31 cellular contexts compared by ENCODE assay signal in the genomic region with DNA sequence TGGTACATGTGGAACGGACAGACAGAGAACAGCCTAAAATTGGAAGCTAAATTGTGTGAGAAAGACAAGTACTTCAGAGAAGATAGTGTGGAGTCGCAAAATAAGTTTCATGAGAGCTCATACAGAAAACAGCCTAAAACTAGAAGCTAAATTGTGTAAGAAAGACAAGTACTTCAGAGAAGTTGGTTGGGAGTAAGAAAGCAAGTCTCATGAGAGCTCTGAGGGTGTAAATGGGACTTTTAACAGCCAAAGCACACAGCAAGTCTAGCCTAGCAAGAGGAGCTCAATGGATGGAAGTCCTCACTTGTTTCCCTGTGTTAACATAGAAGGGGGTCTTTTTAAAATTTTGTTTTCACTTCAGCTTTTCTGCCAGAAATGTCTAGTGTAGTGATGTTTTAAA.
"Had no signal": no experiment of that assay in that cellular context is flagged by ENCODE, and none has a peak within 500 bp of the region (broad histone marks: within the 10 kb centered on the region; RNA-seq: fewer than 3 reads in every experiment).

No MANE protein-coding gene starts in this region.

- H3K9me3 ChIP-seq: esophagus muscularis mucosa, gastroesophageal sphincter, heart right ventricle had no signal

- H3K27me3 Mint-ChIP-seq: activated CD4-positive, alpha-beta memory T cell treated with anti-CD3 and anti-CD28 coated beads for 36 hours; activated CD4-positive, alpha-beta T cell treated with anti-CD3 and anti-CD28 coated beads, Interleukin-2, amount 10 ng/mL, durations not matched to agents 24 days and 14 days; activated CD8-positive, alpha-beta memory T cell treated with anti-CD3 and anti-CD28 coated beads, Interleukin-2, amount 10 ng/mL, durations not matched to agents 7 days and 5 days; activated naive CD8-positive, alpha-beta T cell treated with anti-CD3 and anti-CD28 coated beads for 36 hours; activated naive CD8-positive, alpha-beta T cell treated with anti-CD3 and anti-CD28 coated beads, Interleukin-2, amount 50 U/mL, for 24 hours had no signal

- ATAC-seq: activated CD4-positive, alpha-beta T cell treated with anti-CD3 and anti-CD28 coated beads for 36 hours; activated CD8-positive, alpha-beta memory T cell treated with anti-CD3 and anti-CD28 coated beads, Interleukin-2, amount 10 ng/mL, durations not matched to agents 7 days and 5 days; activated CD8-positive, alpha-beta T cell treated with anti-CD3 and anti-CD28 coated beads, Interleukin-2, amount 10 ng/mL, durations not matched to agents 7 days and 5 days; activated naive CD8-positive, alpha-beta T cell treated with anti-CD3 and anti-CD28 coated beads, Interleukin-2, amount 50 U/mL, for 24 hours; effector memory CD8-positive, alpha-beta T cell; foreskin keratinocyte; gastroesophageal sphincter; heart right ventricle had no signal

- H3K27ac Mint-ChIP-seq: activated CD4-positive, alpha-beta memory T cell treated with anti-CD3 and anti-CD28 coated beads for 36 hours; activated CD4-positive, alpha-beta T cell treated with anti-CD3 and anti-CD28 coated beads for 36 hours; activated CD4-positive, alpha-beta T cell treated with anti-CD3 and anti-CD28 coated beads, Interleukin-2, amount 10 ng/mL, durations not matched to agents 24 days and 14 days; activated CD8-positive, alpha-beta memory T cell treated with anti-CD3 and anti-CD28 coated beads, Interleukin-2, amount 10 ng/mL, durations not matched to agents 7 days and 5 days; activated CD8-positive, alpha-beta T cell treated with anti-CD3 and anti-CD28 coated beads, Interleukin-2, amount 10 ng/mL, durations not matched to agents 7 days and 5 days; activated naive CD4-positive, alpha-beta T cell treated with anti-CD3 and anti-CD28 coated beads for 36 hours; activated naive CD4-positive, alpha-beta T cell treated with anti-CD3 and anti-CD28 coated beads, Interleukin-2, amount 50 U/mL, for 24 hours; activated naive CD8-positive, alpha-beta T cell treated with anti-CD3 and anti-CD28 coated beads for 36 hours; activated naive CD8-positive, alpha-beta T cell treated with anti-CD3 and anti-CD28 coated beads, Interleukin-2, amount 50 U/mL, for 24 hours; activated T-helper 1 cell treated with anti-CD3 and anti-CD28 coated beads, Interleukin-12 subunit alpha, Interleukin-12 subunit beta, Interleukin-2, Interleukin-4 antibody, amounts not matched to agents 30 ng/mL and 10 ng/mL and 1 ng/mL, durations not matched to agents 14 hours and 24 hours and 36 hours; activated T-helper 2 cell treated with anti-CD3 and anti-CD28 coated beads, Interferon-gamma antibody, Interleukin-2, Interleukin-4, amounts not matched to agents 10 μg/mL and 5 μg/mL and 100 μg/mL, durations not matched to agents 14 hours and 24 hours and 36 hours; effector memory CD8-positive, alpha-beta T cell had no signal

- H3K4me1 Mint-ChIP-seq: activated CD4-positive, alpha-beta T cell treated with anti-CD3 and anti-CD28 coated beads for 36 hours; activated CD4-positive, alpha-beta T cell treated with anti-CD3 and anti-CD28 coated beads, Interleukin-2, amount 10 ng/mL, durations not matched to agents 24 days and 14 days; activated CD8-positive, alpha-beta memory T cell treated with anti-CD3 and anti-CD28 coated beads, Interleukin-2, amount 10 ng/mL, durations not matched to agents 7 days and 5 days; activated naive CD4-positive, alpha-beta T cell treated with anti-CD3 and anti-CD28 coated beads, Interleukin-2, amount 50 U/mL, for 24 hours; activated naive CD8-positive, alpha-beta T cell treated with anti-CD3 and anti-CD28 coated beads for 36 hours; activated naive CD8-positive, alpha-beta T cell treated with anti-CD3 and anti-CD28 coated beads, Interleukin-2, amount 50 U/mL, for 24 hours; central memory CD8-positive, alpha-beta T cell had no signal

- H3K27me3 ChIP-seq: brain microvascular endothelial cell, esophagus muscularis mucosa, gastroesophageal sphincter had no signal

- H3K27ac ChIP-seq: brain microvascular endothelial cell, esophagus muscularis mucosa, foreskin keratinocyte, gastroesophageal sphincter, heart right ventricle had no signal

- DNase-seq: activated CD4-positive, alpha-beta memory T cell treated with anti-CD3 and anti-CD28 coated beads for 36 hours; activated CD4-positive, alpha-beta T cell treated with anti-CD3 and anti-CD28 coated beads for 36 hours; activated CD4-positive, alpha-beta T cell treated with anti-CD3 and anti-CD28 coated beads, Interleukin-2, amount 10 ng/mL, durations not matched to agents 24 days and 14 days; activated CD4-positive, CD25-positive, alpha-beta regulatory T cell; activated CD4-positive, CD25-positive, alpha-beta regulatory T cell treated with anti-CD3 and anti-CD28 coated beads, Interleukin-2, amount 50 U/mL, for 72 hours; activated CD8-positive, alpha-beta memory T cell treated with anti-CD3 and anti-CD28 coated beads, Interleukin-2, amount 10 ng/mL, durations not matched to agents 7 days and 5 days; activated CD8-positive, alpha-beta memory T cell treated with anti-CD3 and anti-CD28 coated beads, Interleukin-2, amount 50 U/mL, for 4 hours; activated CD8-positive, alpha-beta T cell treated with anti-CD3 and anti-CD28 coated beads, Interleukin-2, amount 10 ng/mL, durations not matched to agents 7 days and 5 days; activated effector memory CD4-positive, alpha-beta T cell treated with anti-CD3 and anti-CD28 coated beads, Interleukin-2, amount 50 U/mL, for 16 hours; activated naive CD4-positive, alpha-beta T cell treated with anti-CD3 and anti-CD28 coated beads for 36 hours; activated naive CD8-positive, alpha-beta T cell treated with anti-CD3 and anti-CD28 coated beads for 36 hours; activated naive CD8-positive, alpha-beta T cell treated with anti-CD3 and anti-CD28 coated beads, Interleukin-2, amount 50 U/mL, for 24 hours; activated T-cell treated with anti-CD3 and anti-CD28 coated beads, Interleukin-2, amount 50 U/mL, for 1 hour; activated T-cell treated with anti-CD3 and anti-CD28 coated beads, Interleukin-2, amount 50 U/mL, for 48 hours; brain microvascular endothelial cell; cortex of kidney; dermis blood vessel endothelial cell; effector CD4-positive, alpha-beta T cell; effector memory CD8-positive, alpha-beta T cell; erythroblast; foreskin keratinocyte; heart right ventricle; T-helper 2 cell had no signal

- H3K4me3 Mint-ChIP-seq: activated CD4-positive, alpha-beta memory T cell treated with anti-CD3 and anti-CD28 coated beads for 36 hours; activated CD4-positive, alpha-beta T cell treated with anti-CD3 and anti-CD28 coated beads for 36 hours; activated CD4-positive, alpha-beta T cell treated with anti-CD3 and anti-CD28 coated beads, Interleukin-2, amount 10 ng/mL, durations not matched to agents 24 days and 14 days; activated CD8-positive, alpha-beta memory T cell treated with anti-CD3 and anti-CD28 coated beads, Interleukin-2, amount 10 ng/mL, durations not matched to agents 7 days and 5 days; activated CD8-positive, alpha-beta T cell treated with anti-CD3 and anti-CD28 coated beads, Interleukin-2, amount 10 ng/mL, durations not matched to agents 7 days and 5 days; activated naive CD4-positive, alpha-beta T cell treated with anti-CD3 and anti-CD28 coated beads for 36 hours; activated naive CD4-positive, alpha-beta T cell treated with anti-CD3 and anti-CD28 coated beads, Interleukin-2, amount 50 U/mL, for 24 hours; activated naive CD8-positive, alpha-beta T cell treated with anti-CD3 and anti-CD28 coated beads for 36 hours; activated naive CD8-positive, alpha-beta T cell treated with anti-CD3 and anti-CD28 coated beads, Interleukin-2, amount 50 U/mL, for 24 hours; activated T-helper 1 cell treated with anti-CD3 and anti-CD28 coated beads, Interleukin-12 subunit alpha, Interleukin-12 subunit beta, Interleukin-2, Interleukin-4 antibody, amounts not matched to agents 30 ng/mL and 10 ng/mL and 1 ng/mL, durations not matched to agents 14 hours and 24 hours and 36 hours; central memory CD8-positive, alpha-beta T cell; effector memory CD8-positive, alpha-beta T cell had no signal

- H3K4me3 ChIP-seq: esophagus muscularis mucosa, gastroesophageal sphincter, heart right ventricle had no signal

- H3K4me1 ChIP-seq: esophagus muscularis mucosa, foreskin keratinocyte, gastroesophageal sphincter, heart right ventricle had no signal

- H3K36me3 ChIP-seq: brain microvascular endothelial cell, esophagus muscularis mucosa, gastroesophageal sphincter, heart right ventricle had no signal

- H3K36me3 Mint-ChIP-seq: activated CD4-positive, alpha-beta memory T cell treated with anti-CD3 and anti-CD28 coated beads for 36 hours; activated CD8-positive, alpha-beta memory T cell treated with anti-CD3 and anti-CD28 coated beads, Interleukin-2, amount 10 ng/mL, durations not matched to agents 7 days and 5 days; activated naive CD4-positive, alpha-beta T cell treated with anti-CD3 and anti-CD28 coated beads, Interleukin-2, amount 50 U/mL, for 24 hours; activated naive CD8-positive, alpha-beta T cell treated with anti-CD3 and anti-CD28 coated beads for 36 hours had no signal

- H3K9me3 Mint-ChIP-seq: activated CD4-positive, alpha-beta memory T cell treated with anti-CD3 and anti-CD28 coated beads for 36 hours; activated CD4-positive, alpha-beta T cell treated with anti-CD3 and anti-CD28 coated beads, Interleukin-2, amount 10 ng/mL, durations not matched to agents 24 days and 14 days; activated naive CD4-positive, alpha-beta T cell treated with anti-CD3 and anti-CD28 coated beads for 36 hours; activated naive CD4-positive, alpha-beta T cell treated with anti-CD3 and anti-CD28 coated beads, Interleukin-2, amount 50 U/mL, for 24 hours; activated naive CD8-positive, alpha-beta T cell treated with anti-CD3 and anti-CD28 coated beads for 36 hours; activated naive CD8-positive, alpha-beta T cell treated with anti-CD3 and anti-CD28 coated beads, Interleukin-2, amount 50 U/mL, for 24 hours; activated T-helper 1 cell treated with anti-CD3 and anti-CD28 coated beads, Interleukin-12 subunit alpha, Interleukin-12 subunit beta, Interleukin-2, Interleukin-4 antibody, amounts not matched to agents 30 ng/mL and 10 ng/mL and 1 ng/mL, durations not matched to agents 14 hours and 24 hours and 36 hours; activated T-helper 2 cell treated with anti-CD3 and anti-CD28 coated beads, Interferon-gamma antibody, Interleukin-2, Interleukin-4, amounts not matched to agents 10 μg/mL and 5 μg/mL and 100 μg/mL, durations not matched to agents 14 hours and 24 hours and 36 hours; central memory CD8-positive, alpha-beta T cell; effector memory CD8-positive, alpha-beta T cell had no signal

- FAIRE-seq: astrocyte, colon had no signal
